In genomic region chr2:64992990-64993389, GRCh38 we compare ENCODE assay signal across 19 cellular contexts. TPM values are rescaled to one million over a fixed set of nuclear protein-coding genes. Genes with fewer than 3 reads are reported as not detected.
A peak's percentile ranks its signal among the peaks of the same experiment; 100 is the strongest.
DNase-seq lines count a peak whose midpoint lies in the region; ATAC-seq and TF ChIP-seq lines count a peak whose summit lies in the region.
"Had no signal": no experiment of that assay in that cellular context is flagged by ENCODE, and none has a peak within 500 bp of the region (broad histone marks: within the 10 kb centered on the region; RNA-seq: fewer than 3 reads in every experiment).

No MANE protein-coding gene starts in this region.

- no peaks in the 10 kb centered on the region for H3K9me3 Mint-ChIP-seq in activated CD4-positive, alpha-beta T cell treated with anti-CD3 and anti-CD28 coated beads, Interleukin-2, amount 10 ng/mL, durations not matched to agents 24 days and 14 days
- no peaks in the 10 kb centered on the region for H3K9me3 Mint-ChIP-seq in neural crest cell
- H3K9me3 Mint-ChIP-seq: CD8-positive, alpha-beta memory T cell; stimulated activated naive CD8-positive, alpha-beta T cell treated with anti-CD3 and anti-CD28 coated beads, Interleukin-15, Interleukin-2, amounts not matched to agents 100 ng/mL and 50 ng/mL, for 24 hours; WTC11 had no signal

- ATAC-seq in T-helper 17 cell (no peak), GM18873 (IDR thresholded peaks at IDR 0.05; ENCODE audit: low FRiP score, unreplicated experiment) (no peak)
- ATAC-seq: mucosa of descending colon, right cardiac atrium, Right ventricle myocardium inferior, upper lobe of right lung, WTC11 had no signal

- H3K27ac Mint-ChIP-seq in activated CD4-positive, alpha-beta T cell treated with anti-CD3 and anti-CD28 coated beads, Interleukin-2, amount 10 ng/mL, durations not matched to agents 24 days and 14 days: peak overlapping the region; percentile 14
- H3K27ac Mint-ChIP-seq in T-helper 17 cell: peak overlapping the region; percentile 34
- no peak overlapping the region for H3K27ac Mint-ChIP-seq in neural crest cell (ENCODE audit: unreplicated experiment)
- H3K27ac Mint-ChIP-seq: CD8-positive, alpha-beta memory T cell; stimulated activated naive CD8-positive, alpha-beta T cell treated with anti-CD3 and anti-CD28 coated beads, Interleukin-15, Interleukin-2, amounts not matched to agents 100 ng/mL and 50 ng/mL, for 24 hours; WTC11 had no signal

- TF ChIP-seq CTCF in GM12865 (IDR thresholded peaks at IDR 0.05; ENCODE audit: insufficient read depth, low read depth, low read length, missing control alignments) (no peak), neural crest cell (conservative IDR thresholded peaks at IDR 0.05) (no peak)

- H3K4me3 Mint-ChIP-seq in activated CD4-positive, alpha-beta T cell treated with anti-CD3 and anti-CD28 coated beads, Interleukin-2, amount 10 ng/mL, durations not matched to agents 24 days and 14 days: peak overlapping the region; percentile 16
- H3K4me3 Mint-ChIP-seq in T-helper 17 cell: no peak overlapping the region
- H3K4me3 Mint-ChIP-seq in neural crest cell: peak overlapping the region; percentile 49
- H3K4me3 Mint-ChIP-seq: WTC11 had no signal

- H3K36me3 Mint-ChIP-seq in activated CD4-positive, alpha-beta T cell treated with anti-CD3 and anti-CD28 coated beads, Interleukin-2, amount 10 ng/mL, durations not matched to agents 24 days and 14 days (ENCODE audit: low read depth): peaks cover 22% of the 10 kb centered on the region
- H3K36me3 Mint-ChIP-seq in T-helper 17 cell (ENCODE audit: low read depth) (no peaks in the 10 kb centered on the region), neural crest cell (ENCODE audit: low read depth) (peaks cover 2% of the 10 kb centered on the region)
- H3K36me3 Mint-ChIP-seq: WTC11 had no signal

- H3K9me3 ChIP-seq in T-helper 17 cell (ENCODE audit: control insufficient read depth, low read length, poor library complexity, severe bottlenecking): no peaks in the 10 kb centered on the region
- H3K9me3 ChIP-seq: ascending aorta, left ventricle myocardium inferior, mucosa of descending colon, upper lobe of right lung had no signal

- H3K27me3 Mint-ChIP-seq in activated CD4-positive, alpha-beta T cell treated with anti-CD3 and anti-CD28 coated beads, Interleukin-2, amount 10 ng/mL, durations not matched to agents 24 days and 14 days: peaks cover 4% of the 10 kb centered on the region
- H3K27me3 Mint-ChIP-seq in T-helper 17 cell: no peaks in the 10 kb centered on the region
- H3K27me3 Mint-ChIP-seq in neural crest cell (ENCODE audit: low read depth): peaks cover 13% of the 10 kb centered on the region

- peak overlapping the region; percentile 3; the same call in 1 of the 2 replicates for H3K4me3 ChIP-seq in GM12865 (ENCODE audit: low read depth, low read length)
- H3K4me3 ChIP-seq: left ventricle myocardium inferior, mucosa of descending colon, upper lobe of right lung had no signal

- peaks cover 47% of the 10 kb centered on the region for H3K4me1 Mint-ChIP-seq in activated CD4-positive, alpha-beta T cell treated with anti-CD3 and anti-CD28 coated beads, Interleukin-2, amount 10 ng/mL, durations not matched to agents 24 days and 14 days
- H3K4me1 Mint-ChIP-seq in T-helper 17 cell (peaks cover 21% of the 10 kb centered on the region), neural crest cell (peaks cover 29% of the 10 kb centered on the region)

- intact Hi-C loops in activated CD4-positive, alpha-beta T cell treated with anti-CD3 and anti-CD28 coated beads, Interleukin-2, amount 10 ng/mL, durations not matched to agents 24 days and 14 days (cut with micrococcal nuclease): no loop called here

- DNase-seq in activated CD4-positive, alpha-beta T cell treated with anti-CD3 and anti-CD28 coated beads, Interleukin-2, amount 10 ng/mL, durations not matched to agents 24 days and 14 days: no peak
- no peak for DNase-seq in activated CD4-positive, alpha-beta T cell treated with anti-CD3 and anti-CD28 coated beads, Interleukin-2, amount 50 U/mL, for 4 hours
- DNase-seq in GM12865 (ENCODE audit: low read depth): no peak
- no peak for DNase-seq in T-helper 17 cell
- DNase-seq in neural crest cell (ENCODE audit: low read depth, low spot score): no peak
- no peak for DNase-seq in HUDEP-2 (lab: John Stamatoyannopoulos, UW; ENCODE audit: unreplicated experiment in 76 of 76)
- DNase-seq in cortex of kidney (lab: John Stamatoyannopoulos, UW): no peak
- DNase-seq: CD8-positive, alpha-beta memory T cell; left ventricle myocardium inferior; mucosa of descending colon; NCI-H1048; nucleus accumbens; right cardiac atrium; upper lobe of right lung had no signal

RNA-seq across cellular contexts. Expression of gene SLC1A4, which starts 3.8 kb away (rescaled TPM):
- total RNA-seq in activated CD4-positive, alpha-beta T cell treated with anti-CD3 and anti-CD28 coated beads, Interleukin-2, amount 10 ng/mL, durations not matched to agents 24 days and 14 days: 12.4 and 13.1 TPM in 2 replicates
- total RNA-seq in T-helper 17 cell (1 to 10 TPM; 1.7 to 8.0 TPM), neural crest cell (26.4 and 26.8 TPM in 2 replicates)
